24 cellular contexts compared by ENCODE assay signal in the genomic region with DNA sequence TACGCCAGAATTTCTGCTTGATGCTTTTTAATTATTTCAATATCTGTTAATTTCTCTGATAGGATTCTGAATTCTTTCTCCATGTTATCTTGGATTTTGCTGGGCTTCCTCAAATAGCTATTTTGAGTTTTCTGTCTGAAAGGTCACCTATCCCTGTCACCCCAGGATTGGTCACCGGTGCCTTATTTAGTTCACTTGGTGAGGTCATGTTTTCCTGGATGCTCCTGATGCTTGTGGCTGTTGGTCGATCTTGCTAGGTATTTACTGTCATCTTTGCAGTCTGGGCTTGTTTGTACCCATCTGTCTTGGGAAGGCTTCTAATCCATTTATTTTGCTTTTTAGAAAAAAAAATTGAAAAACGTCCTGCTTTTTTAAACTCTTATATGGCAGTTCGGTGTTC. TPM values are rescaled to one million over a fixed set of nuclear protein-coding genes. Genes with fewer than 3 reads are reported as not detected.
A peak's percentile ranks its signal among the peaks of the same experiment; 100 is the strongest.
DNase-seq lines count a peak whose midpoint lies in the region; ATAC-seq and TF ChIP-seq lines count a peak whose summit lies in the region.
"Had no signal": no experiment of that assay in that cellular context is flagged by ENCODE, and none has a peak within 500 bp of the region (broad histone marks: within the 10 kb centered on the region; RNA-seq: fewer than 3 reads in every experiment).

No MANE protein-coding gene starts in this region.

- H3K4me3 Mint-ChIP-seq in central memory CD8-positive, alpha-beta T cell: no peak overlapping the region
- no peak overlapping the region for H3K4me3 Mint-ChIP-seq in stimulated activated naive B cell treated with anti-CD40 and anti-IgM and Interleukin-4, amounts not matched to agents 10 μg/mL and 1 μg/mL and 100 μg/mL, for 72 hours
- H3K4me3 Mint-ChIP-seq: H9, HFFc6 had no signal

- no peak for TF ChIP-seq CTCF in heart left ventricle (IDR thresholded peaks at IDR 0.05)

- ATAC-seq in heart left ventricle: peak in 2 of 4 donors; percentile 25 to 74
- no peak for ATAC-seq in right cardiac atrium
- ATAC-seq in central memory CD8-positive, alpha-beta T cell (replicated peaks; ENCODE audit: extremely low read depth, poor library complexity, severe bottlenecking): no peak
- ATAC-seq in stimulated activated naive B cell treated with anti-CD40 and anti-IgM and Interleukin-4, amounts not matched to agents 10 μg/mL and 1 μg/mL and 100 μg/mL, for 72 hours (replicated peaks): no peak
- no peak for ATAC-seq in HG03280 (IDR thresholded peaks at IDR 0.05; ENCODE audit: unreplicated experiment)
- ATAC-seq: PC-3 had no signal

- H3K9me3 Mint-ChIP-seq in central memory CD8-positive, alpha-beta T cell: no peaks in the 10 kb centered on the region
- H3K9me3 Mint-ChIP-seq in stimulated activated naive B cell treated with anti-CD40 and anti-IgM and Interleukin-4, amounts not matched to agents 10 μg/mL and 1 μg/mL and 100 μg/mL, for 72 hours: peaks cover 0 to 6% of the 10 kb centered on the region in 2 donors
- H3K9me3 Mint-ChIP-seq: H9, HFFc6 had no signal

- H3K27me3 Mint-ChIP-seq in central memory CD8-positive, alpha-beta T cell: no peaks in the 10 kb centered on the region
- no peaks in the 10 kb centered on the region for H3K27me3 Mint-ChIP-seq in stimulated activated naive B cell treated with anti-CD40 and anti-IgM and Interleukin-4, amounts not matched to agents 10 μg/mL and 1 μg/mL and 100 μg/mL, for 72 hours

- peak overlapping the region; percentile 21 for H3K27ac Mint-ChIP-seq in central memory CD8-positive, alpha-beta T cell (ENCODE audit: low read depth)
- H3K27ac Mint-ChIP-seq in stimulated activated naive B cell treated with anti-CD40 and anti-IgM and Interleukin-4, amounts not matched to agents 10 μg/mL and 1 μg/mL and 100 μg/mL, for 72 hours: peak overlapping the region; percentile 9
- H3K27ac Mint-ChIP-seq: H9, HFFc6 had no signal

- intact Hi-C loops in heart left ventricle (cut with DNase I) (loop anchor here in 1 of 10 donors (10.0 kb wide), 1 partner anchor 73 kb away; no protein-coding TSS in a partner anchor), right cardiac atrium (cut with DNase I) (loop anchor here in 1 of 4 donors (10.0 kb wide), 1 partner anchor 223 kb away; a partner anchor contains a TSS)

- DNase-seq in heart left ventricle: peak in 1 of 5 donors; percentile 13
- no peak for DNase-seq in right cardiac atrium
- DNase-seq in central memory CD8-positive, alpha-beta T cell (ENCODE audit: low spot score in 2 of 2): no peak
- peak; percentile 25 for DNase-seq in myocyte (ENCODE audit: low read depth)
- no peak for DNase-seq in stimulated activated naive B cell treated with anti-CD40 and anti-IgM and Interleukin-4, amounts not matched to agents 10 μg/mL and 1 μg/mL and 100 μg/mL, for 72 hours
- DNase-seq in UCSD-AML1 (lab: John Stamatoyannopoulos, UW; ENCODE audit: unreplicated experiment): no peak
- no peak for DNase-seq in RKO (ENCODE audit: low spot score)
- DNase-seq: DMS153; DND-41; H9; HFFc6; IMR-90; KG1; MG63; NCI-H1105 treated with DMSO at 0.1 percent for 48 hours; NCI-H146; NCI-H1930; NCI-H446 treated with DMSO at 0.1 percent for 48 hours; NCI-H526; NCI-H82; NK-92 treated with Interleukin-12 subunit alpha and Interleukin-12 subunit beta, amount 100 ng/mL, for 24 hours; PC-3; SHP77 had no signal

- H3K27ac ChIP-seq in heart left ventricle (peak overlapping the region in 9 of 12 donors; percentile 16 to 77 (median 50)), right cardiac atrium (ENCODE audit: low read length) (no peak overlapping the region)

- H3K27me3 ChIP-seq in heart left ventricle: no peaks in the 10 kb centered on the region
- H3K27me3 ChIP-seq in right cardiac atrium (ENCODE audit: control insufficient read depth, insufficient read depth): no peaks in the 10 kb centered on the region
- H3K27me3 ChIP-seq: MG63 had no signal

- 59 to 71% (median 67%) methylated on average over 5 of the region's 5 CpGs for WGBS in heart left ventricle, 4 donors
- 75% methylated on average over 5 of the region's 5 CpGs for WGBS in right cardiac atrium

- no peak for TF ChIP-seq POLR2A in heart left ventricle (IDR thresholded peaks at IDR 0.05)

- H3K36me3 Mint-ChIP-seq in central memory CD8-positive, alpha-beta T cell (ENCODE audit: insufficient read depth): peaks cover 8% of the 10 kb centered on the region
- H3K36me3 Mint-ChIP-seq in stimulated activated naive B cell treated with anti-CD40 and anti-IgM and Interleukin-4, amounts not matched to agents 10 μg/mL and 1 μg/mL and 100 μg/mL, for 72 hours: peaks cover 27 to 35% of the 10 kb centered on the region in 2 donors

- H3K4me1 ChIP-seq in heart left ventricle: peaks cover 0 to 20% (median 8%) of the 10 kb centered on the region in 12 donors
- H3K4me1 ChIP-seq in right cardiac atrium (ENCODE audit: control insufficient read depth, insufficient read depth, low read length): no peaks in the 10 kb centered on the region

- peaks cover 0 to 17% (median 9%) of the 10 kb centered on the region in 12 donors for H3K9me3 ChIP-seq in heart left ventricle
- H3K9me3 ChIP-seq in right cardiac atrium (ENCODE audit: control insufficient read depth, low read length): no peaks in the 10 kb centered on the region

- H3K4me3 ChIP-seq in heart left ventricle: no peak overlapping the region
- H3K4me3 ChIP-seq in right cardiac atrium (ENCODE audit: low read length): no peak overlapping the region
- H3K4me3 ChIP-seq: MG63 had no signal

- peaks cover 0 to 48% (median 25%) of the 10 kb centered on the region in 9 donors for H3K36me3 ChIP-seq in heart left ventricle

- peaks cover 9% of the 10 kb centered on the region for H3K4me1 Mint-ChIP-seq in central memory CD8-positive, alpha-beta T cell
- peaks cover 0 to 8% of the 10 kb centered on the region in 2 donors for H3K4me1 Mint-ChIP-seq in stimulated activated naive B cell treated with anti-CD40 and anti-IgM and Interleukin-4, amounts not matched to agents 10 μg/mL and 1 μg/mL and 100 μg/mL, for 72 hours

RNA-seq across cellular contexts. Expression of a gene that starts 11.2 kb away (rescaled TPM):
- 10 to 100 TPM; 11.4 to 22.2 (median 18.4) TPM for total RNA-seq in heart left ventricle
- 10 to 100 TPM in 1 of 2 donors, 1 to 10 TPM in 1; 4.1 to 15.3 TPM for polyA plus RNA-seq in heart left ventricle
- total RNA-seq in right cardiac atrium: 10 to 100 TPM; 22.6 to 38.3 (median 25.1) TPM
- polyA plus RNA-seq in right cardiac atrium: 20.7 TPM
- total RNA-seq in myocyte: 12.3 and 16.4 TPM in 2 replicates
- polyA plus RNA-seq in myocyte (2012): 14.8 TPM

RNA-seq across cellular contexts. Expression of a gene that starts 11.7 kb away (rescaled TPM):
- total RNA-seq in heart left ventricle: 10 to 100 TPM; 13.9 to 45.8 (median 23.7) TPM
- polyA plus RNA-seq in heart left ventricle: 10 to 100 TPM in 1 of 2 donors, 1 to 10 TPM in 1; 7.2 to 15.3 TPM
- 10 to 100 TPM; 12.0 to 20.7 (median 16.1) TPM for total RNA-seq in right cardiac atrium
- polyA plus RNA-seq in right cardiac atrium: 10.2 TPM
- total RNA-seq in myocyte: 38.2 and 40.9 TPM in 2 replicates
- polyA plus RNA-seq in myocyte (2012): 24.9 TPM
